Comparison of ENCODE assay signal across 8 cellular contexts in the genomic region with DNA sequence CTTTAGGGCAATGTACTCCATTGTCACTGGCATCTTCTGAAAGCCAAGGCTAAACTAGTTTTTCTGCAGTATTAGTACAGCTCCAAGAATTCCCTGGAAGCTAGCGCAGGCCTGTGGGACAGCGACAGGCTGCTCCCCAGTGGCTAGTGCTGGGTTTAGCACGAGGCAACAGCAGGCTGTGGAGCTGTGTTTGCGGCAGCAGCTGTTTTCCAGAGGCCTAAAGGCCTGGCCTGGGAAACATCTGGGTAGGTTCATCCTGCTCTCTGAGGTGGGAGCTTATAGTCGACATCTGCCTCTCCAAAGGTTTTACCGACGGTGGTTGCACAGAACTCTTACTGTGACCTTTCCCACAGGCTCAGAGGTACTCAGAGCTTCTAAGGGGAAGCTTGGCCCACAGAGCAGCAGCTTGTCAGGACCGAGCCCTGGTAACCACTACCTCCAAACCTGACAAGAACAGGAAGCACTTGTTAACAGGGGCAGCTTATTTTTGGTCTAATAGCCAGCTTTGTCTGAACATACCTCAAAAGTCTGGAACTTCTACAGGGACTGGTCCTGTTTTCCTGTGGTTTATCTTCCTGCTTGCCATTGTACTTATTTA. TPM values are rescaled to one million over a fixed set of nuclear protein-coding genes. Genes with fewer than 3 reads are reported as not detected.
A peak's percentile ranks its signal among the peaks of the same experiment; 100 is the strongest.
DNase-seq lines count a peak whose midpoint lies in the region; ATAC-seq lines count a peak whose summit lies in the region.

No MANE protein-coding gene starts in this region.

- ATAC-seq in HG03108 (IDR thresholded peaks at IDR 0.05; ENCODE audit: unreplicated experiment) (no peak), HG03095 (IDR thresholded peaks at IDR 0.05; ENCODE audit: unreplicated experiment) (no peak)

- in situ Hi-C loops in SK-MEL-5 (cut with HindIII; ENCODE audit: low pct_unique_long_range_greater_than_20kb, low sequenced_read_pairs), result no loop called here

- peak; percentile 11 for DNase-seq in NCI-H2107 (lab: John Stamatoyannopoulos, UW)
- DNase-seq in NCI-H2107 treated with DMSO at 0.1 percent for 48 hours (lab: John Stamatoyannopoulos, UW; ENCODE audit: unreplicated experiment), result no peak
- peak; percentile 55 for DNase-seq in SK-MEL-5 (ENCODE audit: low read depth, low spot score)
- DNase-seq in globus pallidus (ENCODE audit: low spot score), result peak; percentile 60
- peak; percentile 30 for DNase-seq in retina
- no peak for DNase-seq in CD1c-positive myeloid dendritic cell (ENCODE audit: extremely low spot score)

RNA-seq across cellular contexts. Expression of a gene that starts 17.2 kb away (rescaled TPM):
- total RNA-seq in SK-MEL-5 (2014; rRNA removed; shearing (Covaris generic)), result 38.5 and 41.9 TPM in 2 replicates
- 38.2 and 51.8 TPM in 2 replicates for polyA plus RNA-seq in SK-MEL-5 (2015; cell fraction: cytosol; rRNA removed)
- polyA plus RNA-seq in SK-MEL-5 (2015; cell fraction: nucleus; rRNA removed), result 143 and 151 TPM in 2 replicates

RNA-seq across cellular contexts. Expression of a gene that starts 55.4 kb away (rescaled TPM):
- total RNA-seq in SK-MEL-5 (2014; rRNA removed; shearing (Covaris generic)), result 9.8 and 10.3 TPM in 2 replicates
- polyA plus RNA-seq in SK-MEL-5 (2015; cell fraction: cytosol; rRNA removed), result 11.6 and 15.0 TPM in 2 replicates
- polyA plus RNA-seq in SK-MEL-5 (2015; cell fraction: nucleus; rRNA removed), result 8.6 and 11.3 TPM in 2 replicates

RNA-seq across cellular contexts. Expression of a gene that starts 55.6 kb away (rescaled TPM):
- 8.5 and 11.0 TPM in 2 replicates for total RNA-seq in SK-MEL-5 (2014; rRNA removed; shearing (Covaris generic))
- polyA plus RNA-seq in SK-MEL-5 (2015; cell fraction: cytosol; rRNA removed), result 11.2 and 16.0 TPM in 2 replicates
- polyA plus RNA-seq in SK-MEL-5 (2015; cell fraction: nucleus; rRNA removed), result 37.0 and 42.3 TPM in 2 replicates

Comparison
In these comparisons a context has a peak if more than half of its experiments do, and no peak if none do; other contexts are left out.
1. DNase-seq: peak in NCI-H2107 (single experiment), SK-MEL-5 (single experiment), globus pallidus (single experiment) and retina (single experiment); none in NCI-H2107 treated with DMSO at 0.1 percent for 48 hours (single experiment) and CD1c-positive myeloid dendritic cell (single experiment).